In genomic region chr10:127922675-127923366, GRCh38 we compare ENCODE assay signal across 8 cellular contexts. TPM values are rescaled to one million over a fixed set of nuclear protein-coding genes. Genes with fewer than 3 reads are reported as not detected.
DNase-seq lines count a peak whose midpoint lies in the region; ATAC-seq and TF ChIP-seq lines count a peak whose summit lies in the region.

No MANE protein-coding gene starts in this region.

- H3K9ac ChIP-seq in BLaER1, result no peak overlapping the region

- H3K36me3 ChIP-seq in BLaER1 (no peaks in the 10 kb centered on the region), suprapubic skin (no peaks in the 10 kb centered on the region)

- no peaks in the 10 kb centered on the region for H4K20me1 ChIP-seq in BLaER1

- H3K27ac ChIP-seq in BLaER1, result peak overlapping the region; percentile 84
- H3K27ac ChIP-seq in suprapubic skin, result no peak overlapping the region

- H3K4me1 ChIP-seq in BLaER1 (peaks cover 79% of the 10 kb centered on the region), suprapubic skin (peaks cover 27% of the 10 kb centered on the region)

- no peak for TF ChIP-seq POLR2A in suprapubic skin (IDR thresholded peaks at IDR 0.05)

- no peak for TF ChIP-seq EP300 in suprapubic skin (IDR thresholded peaks at IDR 0.05)

- H3K4me3 ChIP-seq in BLaER1, result no peak overlapping the region
- no peak overlapping the region for H3K4me3 ChIP-seq in suprapubic skin

- no peak for TF ChIP-seq CTCF in suprapubic skin (IDR thresholded peaks at IDR 0.05)

- 87% methylated on average over 12 of the region's 12 CpGs for WGBS in suprapubic skin

- H3K27me3 ChIP-seq in BLaER1, result no peaks in the 10 kb centered on the region
- H3K27me3 ChIP-seq in suprapubic skin, result no peaks in the 10 kb centered on the region

- H3K4me2 ChIP-seq in BLaER1, result peak overlapping the region; percentile 84; the same call in 1 of the 2 replicates

- DNase-seq in SW480 (ENCODE audit: low spot score), result peak; percentile 76
- peak; percentile 98 for DNase-seq in glomerular visceral epithelial cell (ENCODE audit: extremely low spot score)
- peak; percentile 80 for DNase-seq in pons (ENCODE audit: low spot score)
- no peak for DNase-seq in activated CD8-positive, alpha-beta memory T cell treated with anti-CD3 and anti-CD28 coated beads for 24 hours
- no peak for DNase-seq in suprapubic skin (ENCODE audit: low spot score in 2 of 2)

- H3K9me3 ChIP-seq in BLaER1 (no peaks in the 10 kb centered on the region), suprapubic skin (no peaks in the 10 kb centered on the region)

- ATAC-seq in GM19395 (IDR thresholded peaks at IDR 0.05; ENCODE audit: unreplicated experiment) (no peak), GM18520 (IDR thresholded peaks at IDR 0.05; ENCODE audit: unreplicated experiment) (no peak)

RNA-seq across cellular contexts. Expression of gene PTPRE, which starts 15.9 kb away (rescaled TPM):
- total RNA-seq in suprapubic skin, result 10 to 100 TPM; 10.2 to 46.8 (median 28.8) TPM

RNA-seq across cellular contexts. Expression of gene CLRN3, which starts 30.1 kb away (rescaled TPM):
- total RNA-seq in suprapubic skin, result not detected

Comparison
In these comparisons a context has a peak if more than half of its experiments do, and no peak if none do; other contexts are left out.
1. DNase-seq: peak in SW480 (single experiment), glomerular visceral epithelial cell (single experiment) and pons (single experiment); none in activated CD8-positive, alpha-beta memory T cell treated with anti-CD3 and anti-CD28 coated beads for 24 hours (single experiment) and suprapubic skin (0 of 2).